16 cellular contexts compared by ENCODE assay signal in genomic region chr14:105493921-105494605, GRCh38. TPM values are rescaled to one million over a fixed set of nuclear protein-coding genes. Genes with fewer than 3 reads are reported as not detected.
DNase-seq lines count a peak whose midpoint lies in the region; ATAC-seq, FAIRE-seq and TF ChIP-seq lines count a peak whose summit lies in the region.
"Had no signal": no experiment of that assay in that cellular context is flagged by ENCODE, and none has a peak within 500 bp of the region (broad histone marks: within the 10 kb centered on the region; RNA-seq: fewer than 3 reads in every experiment).

No MANE protein-coding gene starts in this region.

- H3K9me3 Mint-ChIP-seq in CD14-positive monocyte (peaks cover 0 to 3% (median 0%) of the 10 kb centered on the region in 7 donors), neural crest cell (no peaks in the 10 kb centered on the region)
- H3K9me3 Mint-ChIP-seq in effector memory CD8-positive, alpha-beta T cell = no peaks in the 10 kb centered on the region
- H3K9me3 Mint-ChIP-seq: nephron progenitor cell had no signal

- ATAC-seq in effector memory CD8-positive, alpha-beta T cell (replicated peaks) = no peak
- no peak for ATAC-seq in HG02884 (IDR thresholded peaks at IDR 0.05; ENCODE audit: unreplicated experiment)

- H3K27me3 Mint-ChIP-seq in CD14-positive monocyte (ENCODE audit: low read depth in 3 of 3) = peaks cover 1 to 5% (median 2%) of the 10 kb centered on the region in 3 donors
- no peaks in the 10 kb centered on the region for H3K27me3 Mint-ChIP-seq in effector memory CD8-positive, alpha-beta T cell
- H3K27me3 Mint-ChIP-seq in neural crest cell (ENCODE audit: low read depth) = peaks cover 10% of the 10 kb centered on the region

- H3K4me3 Mint-ChIP-seq in CD14-positive monocyte (no peak overlapping the region), neural crest cell (peak overlapping the region; percentile 57)
- no peak overlapping the region for H3K4me3 Mint-ChIP-seq in effector memory CD8-positive, alpha-beta T cell
- H3K4me3 Mint-ChIP-seq: nephron progenitor cell had no signal

- no peak for TF ChIP-seq CTCF in CD14-positive monocyte (IDR thresholded peaks at IDR 0.05)
- no peak for TF ChIP-seq CTCF in neural crest cell (conservative IDR thresholded peaks at IDR 0.05)

- no peak overlapping the region for H3K27ac Mint-ChIP-seq in CD14-positive monocyte
- H3K27ac Mint-ChIP-seq in effector memory CD8-positive, alpha-beta T cell = peak overlapping the region; percentile 65 to 77
- no peak overlapping the region for H3K27ac Mint-ChIP-seq in neural crest cell (ENCODE audit: unreplicated experiment)
- H3K27ac Mint-ChIP-seq: nephron progenitor cell had no signal

- H3K4me1 Mint-ChIP-seq in CD14-positive monocyte = peaks cover 10% of the 10 kb centered on the region
- peaks cover 13 to 17% of the 10 kb centered on the region in 2 donors for H3K4me1 Mint-ChIP-seq in effector memory CD8-positive, alpha-beta T cell (ENCODE audit: low read depth in 2 of 2)
- peaks cover 14% of the 10 kb centered on the region for H3K4me1 Mint-ChIP-seq in neural crest cell

- intact Hi-C loops in CD14-positive monocyte (cut with micrococcal nuclease) = loop anchor here (5.0 kb wide), 3 partner anchors 47 to 742 kb away; partner anchors contain the start of genes SIVA1 (in 1 of the 2) and TEX22 (in 1 of the 2)

- H3K36me3 Mint-ChIP-seq in CD14-positive monocyte (peaks cover 7 to 30% of the 10 kb centered on the region in 2 donors), neural crest cell (ENCODE audit: low read depth) (no peaks in the 10 kb centered on the region)
- peaks cover 96% of the 10 kb centered on the region for H3K36me3 Mint-ChIP-seq in effector memory CD8-positive, alpha-beta T cell (ENCODE audit: insufficient read depth)

- FAIRE-seq in frontal cortex (lab: Jason Lieb, UNC) = no peak
- FAIRE-seq: endometrium had no signal

- peak; percentile 21 for DNase-seq in 8988T
- peak; percentile 42 for DNase-seq in CD14-positive monocyte (ENCODE audit: low spot score)
- DNase-seq in effector memory CD8-positive, alpha-beta T cell = no peak
- no peak for DNase-seq in neural crest cell (ENCODE audit: low read depth, low spot score)
- DNase-seq in frontal cortex (ENCODE audit: low spot score in 2 of 2) = no peak
- no peak for DNase-seq in activated effector memory CD4-positive, alpha-beta T cell treated with anti-CD3 and anti-CD28 coated beads, Interleukin-2, amount 50 U/mL, for 16 hours
- DNase-seq: activated CD4-positive, alpha-beta T cell treated with anti-CD3 and anti-CD28 coated beads for 1 hour; activated CD8-positive, alpha-beta memory T cell treated with anti-CD3 and anti-CD28 coated beads, Interleukin-2, amount 50 U/mL, for 48 hours; Kasumi-1; mesenchymal stem cell; NCI-H1092 treated with DMSO at 0.1 percent for 48 hours; NCI-H2107; NCI-H524 treated with DMSO at 0.1 percent for 48 hours; nephron progenitor cell had no signal

RNA-seq across cellular contexts. Expression of gene TEDC1, which starts 3.0 kb away (rescaled TPM):
- polyA plus RNA-seq in CD14-positive monocyte = 1 to 10 TPM; 7.8 to 9.0 TPM
- total RNA-seq in neural crest cell (39.6 and 44.9 TPM in 2 replicates), frontal cortex (5.7 TPM)

RNA-seq across cellular contexts. Expression of gene CRIP1, which starts 7.4 kb away (rescaled TPM):
- polyA plus RNA-seq in CD14-positive monocyte = 1,000 to 10,000 TPM; 1,032 to 2,084 TPM
- total RNA-seq in neural crest cell (3.2 and 4.8 TPM in 2 replicates), frontal cortex (not detected)

RNA-seq across cellular contexts. Expression of gene CRIP2, which starts 19.4 kb away (rescaled TPM):
- 1 to 10 TPM; 2.1 to 3.3 TPM for polyA plus RNA-seq in CD14-positive monocyte
- 38.3 and 39.3 TPM in 2 replicates for total RNA-seq in neural crest cell
- total RNA-seq in frontal cortex = 88.0 TPM

RNA-seq across cellular contexts. Expression of gene TMEM121, which starts 32.3 kb away (rescaled TPM):
- under 1 TPM in 1 of 2 donors, not detected in 1; 0.11 TPM for polyA plus RNA-seq in CD14-positive monocyte
- total RNA-seq in neural crest cell (12.3 and 13.9 TPM in 2 replicates), frontal cortex (24.5 TPM)

Comparison
In these comparisons a context has a peak if more than half of its experiments do, and no peak if none do; other contexts are left out.
1. DNase-seq: peak in 8988T (single experiment) and CD14-positive monocyte (single experiment); none in effector memory CD8-positive, alpha-beta T cell (0 of 3), neural crest cell (single experiment), frontal cortex (0 of 2) and activated effector memory CD4-positive, alpha-beta T cell treated with anti-CD3 and anti-CD28 coated beads, Interleukin-2, amount 50 U/mL, for 16 hours (single experiment).
2. H3K27ac Mint-ChIP-seq: peak in effector memory CD8-positive, alpha-beta T cell (2 of 2); none in CD14-positive monocyte (0 of 7) and neural crest cell (single experiment).